Comparison of ENCODE assay signal across 15 cellular contexts in the genomic region with DNA sequence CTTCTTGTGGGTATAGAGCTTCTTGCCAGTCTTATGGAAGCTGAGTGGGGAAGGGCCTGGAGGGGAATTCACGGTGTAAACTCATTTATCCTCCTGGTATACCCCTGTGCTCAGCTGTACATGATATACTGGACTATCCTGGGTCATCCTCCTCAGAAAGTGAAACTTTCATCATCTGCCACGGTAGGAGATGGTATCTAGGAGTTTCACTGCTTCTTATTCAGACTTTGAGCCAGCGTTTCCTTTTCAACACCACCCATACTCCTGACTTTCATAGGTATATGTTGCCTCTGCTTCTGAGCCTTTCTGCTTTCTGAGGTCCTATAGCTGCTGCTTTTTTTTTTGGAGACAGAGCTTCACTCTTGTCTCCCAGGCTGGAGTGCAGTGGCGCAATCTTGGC. TPM values are rescaled to one million over a fixed set of nuclear protein-coding genes. Genes with fewer than 3 reads are reported as not detected.
DNase-seq lines count a peak whose midpoint lies in the region; ATAC-seq, FAIRE-seq and TF ChIP-seq lines count a peak whose summit lies in the region.
"Had no signal": no experiment of that assay in that cellular context is flagged by ENCODE, and none has a peak within 500 bp of the region (broad histone marks: within the 10 kb centered on the region; RNA-seq: fewer than 3 reads in every experiment).

No MANE protein-coding gene starts in this region.

- peak; percentile 59 for ATAC-seq in activated CD4-positive, alpha-beta T cell treated with anti-CD3 and anti-CD28 coated beads for 36 hours
- no peak for ATAC-seq in T-helper 17 cell
- ATAC-seq in naive thymus-derived CD4-positive, alpha-beta T cell, result no peak
- ATAC-seq: left lung had no signal

- H3K4me3 Mint-ChIP-seq in activated CD4-positive, alpha-beta T cell treated with anti-CD3 and anti-CD28 coated beads for 36 hours, result no peak overlapping the region
- H3K4me3 Mint-ChIP-seq in T-helper 17 cell, result no peak overlapping the region
- peak overlapping the region in 2 of 10 donors; percentile 7 to 18 for H3K4me3 Mint-ChIP-seq in naive thymus-derived CD4-positive, alpha-beta T cell
- H3K4me3 Mint-ChIP-seq: CD8-positive, alpha-beta memory T cell had no signal

- intact Hi-C loops in activated CD4-positive, alpha-beta T cell treated with anti-CD3 and anti-CD28 coated beads for 36 hours (cut with DNase I, micrococcal nuclease), result no loop called here
- intact Hi-C loops in naive thymus-derived CD4-positive, alpha-beta T cell (cut with micrococcal nuclease), result no loop called here
- intact Hi-C loops in breast epithelium (cut with DNase I; ENCODE audit: low total_unique reads), result no loop called here

- peaks cover 0 to 33% (median 4%) of the 10 kb centered on the region in 3 experiments for H3K36me3 ChIP-seq in naive thymus-derived CD4-positive, alpha-beta T cell (ENCODE audit: control insufficient read depth in 2 of 3, insufficient read depth in 3 of 3, low read length in 3 of 3)
- H3K36me3 ChIP-seq in breast epithelium, result no peaks in the 10 kb centered on the region

- no peak overlapping the region for H3K27ac ChIP-seq in naive thymus-derived CD4-positive, alpha-beta T cell (ENCODE audit: low read depth, low read length)
- H3K27ac ChIP-seq in breast epithelium, result no peak overlapping the region
- H3K27ac ChIP-seq: left lung had no signal

- no peak overlapping the region for H3K4me3 ChIP-seq in naive thymus-derived CD4-positive, alpha-beta T cell (ENCODE audit: low read length)
- no peak overlapping the region for H3K4me3 ChIP-seq in breast epithelium
- H3K4me3 ChIP-seq: left lung had no signal

- TF ChIP-seq POLR2A in breast epithelium (IDR thresholded peaks at IDR 0.05), result no peak

- FAIRE-seq in GM19239 (lab: Jason Lieb, UNC), result peak; percentile 86

- H3K27me3 Mint-ChIP-seq in activated CD4-positive, alpha-beta T cell treated with anti-CD3 and anti-CD28 coated beads for 36 hours, result no peaks in the 10 kb centered on the region
- no peaks in the 10 kb centered on the region for H3K27me3 Mint-ChIP-seq in T-helper 17 cell
- no peaks in the 10 kb centered on the region for H3K27me3 Mint-ChIP-seq in naive thymus-derived CD4-positive, alpha-beta T cell
- H3K27me3 Mint-ChIP-seq: CD8-positive, alpha-beta memory T cell had no signal

- peaks cover 17% of the 10 kb centered on the region for H3K36me3 Mint-ChIP-seq in activated CD4-positive, alpha-beta T cell treated with anti-CD3 and anti-CD28 coated beads for 36 hours (ENCODE audit: low read depth)
- no peaks in the 10 kb centered on the region for H3K36me3 Mint-ChIP-seq in T-helper 17 cell (ENCODE audit: low read depth)
- peaks cover 0 to 18% (median 2%) of the 10 kb centered on the region in 5 donors for H3K36me3 Mint-ChIP-seq in naive thymus-derived CD4-positive, alpha-beta T cell

- H3K4me1 ChIP-seq in naive thymus-derived CD4-positive, alpha-beta T cell (ENCODE audit: control insufficient read depth in 2 of 2, insufficient read depth in 2 of 2, low read length in 2 of 2), result no peaks in the 10 kb centered on the region
- H3K4me1 ChIP-seq in breast epithelium, result no peaks in the 10 kb centered on the region

- POLR2A ChIA-PET in activated CD4-positive, alpha-beta T cell treated with anti-CD3 and anti-CD28 coated beads for 36 hours (lab: Charles Lee), result no interaction called here
- POLR2A ChIA-PET in naive thymus-derived CD4-positive, alpha-beta T cell (lab: Charles Lee), result no interaction called here

- peaks cover 45% of the 10 kb centered on the region for H3K4me1 Mint-ChIP-seq in activated CD4-positive, alpha-beta T cell treated with anti-CD3 and anti-CD28 coated beads for 36 hours
- H3K4me1 Mint-ChIP-seq in T-helper 17 cell, result peaks cover 18% of the 10 kb centered on the region
- H3K4me1 Mint-ChIP-seq in naive thymus-derived CD4-positive, alpha-beta T cell, result peaks cover 11 to 42% (median 34%) of the 10 kb centered on the region in 7 donors

- peak overlapping the region; percentile 53 for H3K27ac Mint-ChIP-seq in activated CD4-positive, alpha-beta T cell treated with anti-CD3 and anti-CD28 coated beads for 36 hours
- H3K27ac Mint-ChIP-seq in T-helper 17 cell, result peak overlapping the region; percentile 45
- H3K27ac Mint-ChIP-seq in naive thymus-derived CD4-positive, alpha-beta T cell, result peak overlapping the region in 5 of 9 donors; percentile 7 to 50 (median 19)

- no peaks in the 10 kb centered on the region for H3K9me3 Mint-ChIP-seq in activated CD4-positive, alpha-beta T cell treated with anti-CD3 and anti-CD28 coated beads for 36 hours (ENCODE audit: low read depth)
- H3K9me3 Mint-ChIP-seq in naive thymus-derived CD4-positive, alpha-beta T cell, result no peaks in the 10 kb centered on the region
- H3K9me3 Mint-ChIP-seq: CD8-positive, alpha-beta memory T cell had no signal

- no peak for DNase-seq in activated CD4-positive, alpha-beta T cell treated with anti-CD3 and anti-CD28 coated beads for 36 hours
- no peak for DNase-seq in activated CD4-positive, alpha-beta T cell treated with anti-CD3 and anti-CD28 coated beads, Interleukin-2, amount 50 U/mL, for 4 hours
- no peak for DNase-seq in GM19239 (ENCODE audit: insufficient read length, low spot score)
- no peak for DNase-seq in T-helper 17 cell
- DNase-seq in naive thymus-derived CD4-positive, alpha-beta T cell, result no peak
- no peak for DNase-seq in breast epithelium (ENCODE audit: low spot score in 2 of 2)
- DNase-seq in MV-4-11 (lab: John Stamatoyannopoulos, UW), result no peak
- no peak for DNase-seq in A172 (ENCODE audit: low spot score)
- DNase-seq: 8988T; activated naive CD4-positive, alpha-beta T cell treated with Interleukin-2 at 50 U/mL for 16 hours; caudate nucleus; CD8-positive, alpha-beta memory T cell; effector memory CD4-positive, alpha-beta T cell; EL; left lung had no signal

- no peak for TF ChIP-seq CTCF in breast epithelium (IDR thresholded peaks at IDR 0.05)

- no peaks in the 10 kb centered on the region for H3K9me3 ChIP-seq in T-helper 17 cell (ENCODE audit: control insufficient read depth, low read length, poor library complexity, severe bottlenecking)
- no peaks in the 10 kb centered on the region for H3K9me3 ChIP-seq in naive thymus-derived CD4-positive, alpha-beta T cell (ENCODE audit: control insufficient read depth in 2 of 3, low read length in 3 of 3)
- no peaks in the 10 kb centered on the region for H3K9me3 ChIP-seq in breast epithelium
- H3K9me3 ChIP-seq: left lung had no signal

- CTCF ChIA-PET in activated CD4-positive, alpha-beta T cell treated with anti-CD3 and anti-CD28 coated beads for 36 hours (lab: Charles Lee), result no interaction called here
- CTCF ChIA-PET in naive thymus-derived CD4-positive, alpha-beta T cell (lab: Charles Lee), result no interaction called here

- no peaks in the 10 kb centered on the region for H3K27me3 ChIP-seq in naive thymus-derived CD4-positive, alpha-beta T cell (ENCODE audit: control insufficient read depth in 2 of 2, insufficient read depth in 2 of 2, low read length in 2 of 2)
- H3K27me3 ChIP-seq in breast epithelium, result no peaks in the 10 kb centered on the region
- H3K27me3 ChIP-seq: left lung had no signal

RNA-seq across cellular contexts. Expression of a gene that starts 15.6 kb away (rescaled TPM):
- 10 to 100 TPM; 27.7 to 33.0 TPM for total RNA-seq in activated CD4-positive, alpha-beta T cell treated with anti-CD3 and anti-CD28 coated beads for 36 hours
- total RNA-seq in T-helper 17 cell (10 to 100 TPM; 59.3 to 65.5 TPM), breast epithelium (10 to 100 TPM; 40.3 to 50.9 (median 40.5) TPM)
- total RNA-seq in naive thymus-derived CD4-positive, alpha-beta T cell, result 10 to 100 TPM; 40.6 to 59.4 (median 43.1) TPM
- 1 to 10 TPM; 6.8 to 7.5 TPM for polyA plus RNA-seq in naive thymus-derived CD4-positive, alpha-beta T cell
- total RNA-seq in A172 (2014; rRNA removed; shearing (Covaris generic)), result 48.6 and 60.6 TPM in 2 replicates

RNA-seq across cellular contexts. Expression of a gene that starts 59.0 kb away (rescaled TPM):
- total RNA-seq in activated CD4-positive, alpha-beta T cell treated with anti-CD3 and anti-CD28 coated beads for 36 hours, result 100 to 1,000 TPM in 1 of 2 experiments, 10 to 100 TPM in 1; 94.8 to 107 TPM
- 10 to 100 TPM; 48.7 to 51.7 TPM for total RNA-seq in T-helper 17 cell
- 10 to 100 TPM; 42.9 to 77.3 (median 67.5) TPM for total RNA-seq in naive thymus-derived CD4-positive, alpha-beta T cell
- polyA plus RNA-seq in naive thymus-derived CD4-positive, alpha-beta T cell, result 10 to 100 TPM; 74.3 to 96.9 TPM
- total RNA-seq in breast epithelium, result 10 to 100 TPM; 40.8 to 44.9 (median 42.6) TPM
- total RNA-seq in A172 (2014; rRNA removed; shearing (Covaris generic)), result 90.6 and 107 TPM in 2 replicates
